Comparison of ENCODE assay signal across 9 cellular contexts in genomic region chr19:47718427-47719046, GRCh38. TPM values are rescaled to one million over a fixed set of nuclear protein-coding genes. Genes with fewer than 3 reads are reported as not detected.
DNase-seq lines count a peak whose midpoint lies in the region; ATAC-seq and TF ChIP-seq lines count a peak whose summit lies in the region.
"Not testable (repeated sequence)": the region's sequence is repeated elsewhere in the genome, so short reads cannot be mapped to it uniquely, and the experiment has no call there.
"Had no signal": no experiment of that assay in that cellular context is flagged by ENCODE, and none has a peak within 500 bp of the region (broad histone marks: within the 10 kb centered on the region; RNA-seq: fewer than 3 reads in every experiment).

No MANE protein-coding gene starts in this region.

- H3K4me3 ChIP-seq in AG04450 (ENCODE audit: low read depth, low read length) (peak overlapping the region; percentile 38), muscle layer of duodenum (ENCODE audit: low read depth in 1 of 2, low read length in 2 of 2) (peak overlapping the region in 1 of 2 donors; percentile 41), skeletal muscle cell (ENCODE audit: low read depth, low read length) (peak overlapping the region; percentile 29), transverse colon (peak overlapping the region in 1 of 4 donors; percentile 11)
- H3K4me3 ChIP-seq in esophagus (ENCODE audit: low read depth in 1 of 2, low read length in 2 of 2); right cardiac atrium (ENCODE audit: low read length): not testable (repeated sequence)

- H3K4me1 ChIP-seq in esophagus (ENCODE audit: control insufficient read depth in 2 of 2, insufficient read depth in 2 of 2, low read length in 1 of 2) (peaks cover 10 to 24% of the 10 kb centered on the region in 2 donors), right cardiac atrium (ENCODE audit: control insufficient read depth, insufficient read depth, low read length) (peaks cover 12% of the 10 kb centered on the region), muscle layer of duodenum (ENCODE audit: control insufficient read depth in 1 of 2, insufficient read depth in 2 of 2, low read length in 2 of 2) (peaks cover 0 to 81% of the 10 kb centered on the region in 2 donors), transverse colon (peaks cover 27 to 62% (median 38%) of the 10 kb centered on the region in 4 donors)

- not testable (repeated sequence) for H3K27me3 ChIP-seq in AG04450 (ENCODE audit: control insufficient read depth, insufficient read depth, low read length); esophagus (ENCODE audit: control insufficient read depth in 1 of 2, insufficient read depth in 2 of 2, low read length in 2 of 2); right cardiac atrium (ENCODE audit: control insufficient read depth, insufficient read depth); muscle layer of duodenum (ENCODE audit: low read depth, low read length)
- peaks cover 14% of the 10 kb centered on the region for H3K27me3 ChIP-seq in transverse colon

- not testable (repeated sequence) for BruUV-seq in MCF 10A (replicated peaks; lab: Mats Ljungman, UMichigan)

- not testable (repeated sequence) for H3K27me3 Mint-ChIP-seq in MCF 10A (ENCODE audit: insufficient read depth, unreplicated experiment)

- intact Hi-C loops in MCF 10A (cut with micrococcal nuclease): loop anchor here (1.0 kb wide), 2 partner anchors 11 to 25 kb away; no protein-coding TSS in a partner anchor
- intact Hi-C loops in right cardiac atrium (cut with DNase I); transverse colon (cut with DNase I; ENCODE audit: low total_unique reads): not testable (repeated sequence)

- H3K27ac ChIP-seq in AG04450 (ENCODE audit: low read depth, low read length): peak overlapping the region; percentile 92
- peak overlapping the region; percentile 99 for H3K27ac ChIP-seq in RWPE1
- H3K27ac ChIP-seq in esophagus (ENCODE audit: low read depth in 2 of 2, low read length in 1 of 2): peak overlapping the region; percentile 92 to 94
- peak overlapping the region; percentile 54 for H3K27ac ChIP-seq in right cardiac atrium (ENCODE audit: low read length)
- H3K27ac ChIP-seq in muscle layer of duodenum (ENCODE audit: low read length): peak overlapping the region; percentile 67
- H3K27ac ChIP-seq in transverse colon: peak overlapping the region; percentile 85 to 94 (median 89)

- peaks cover 48% of the 10 kb centered on the region for H3K4me1 Mint-ChIP-seq in MCF 10A (ENCODE audit: insufficient read depth, unreplicated experiment)

- not testable (repeated sequence) for H3K9me3 ChIP-seq in AG04450 (ENCODE audit: control insufficient read depth, insufficient read depth, low read length); esophagus (ENCODE audit: control insufficient read depth in 2 of 2, insufficient read depth in 1 of 2, low read depth in 1 of 2, low read length in 1 of 2); right cardiac atrium (ENCODE audit: control insufficient read depth, low read length); muscle layer of duodenum (ENCODE audit: control insufficient read depth in 1 of 2, low read length in 2 of 2); transverse colon

- POLR2A ChIA-PET in AG04450 (lab: Yijun Ruan, JAX): interaction anchor here (0.6 to 2.2 kb wide), 14 partner anchors 8 to 1339 kb away, joined by 3 to 62 read pairs (median 6); partner anchors contain the start of gene NOP53
- POLR2A ChIA-PET in RWPE1 (lab: Yijun Ruan, JAX; ENCODE audit: low non-redundant PET): interaction anchor here (0.8 kb wide), 1 partner anchor 22 kb away, joined by 3 read pairs; no protein-coding TSS in a partner anchor
- POLR2A ChIA-PET in MCF 10A (lab: Yijun Ruan, JAX): interaction anchor here (0.7 to 13.6 kb wide), 9 partner anchors 12 to 486 kb away, joined by 3 to 259 read pairs (median 4); partner anchors contain the start of gene NOP53

- TF ChIP-seq EP300 in transverse colon (IDR thresholded peaks at IDR 0.05; ENCODE audit: low read depth): not testable (repeated sequence)

- H3K9me3 Mint-ChIP-seq in MCF 10A (ENCODE audit: unreplicated experiment): not testable (repeated sequence)

- TF ChIP-seq POLR2A in transverse colon (IDR thresholded peaks at IDR 0.05): not testable (repeated sequence)

- H3K36me3 ChIP-seq in esophagus (ENCODE audit: control insufficient read depth in 2 of 2, insufficient read depth in 2 of 2, low read length in 1 of 2): peaks cover 0 to 15% of the 10 kb centered on the region in 2 donors
- H3K36me3 ChIP-seq in muscle layer of duodenum (ENCODE audit: control insufficient read depth in 1 of 2, insufficient read depth in 2 of 2, low read length in 2 of 2): peaks cover 0 to 11% of the 10 kb centered on the region in 2 donors
- H3K36me3 ChIP-seq in transverse colon: not testable (repeated sequence)

- ATAC-seq in right cardiac atrium: not testable (repeated sequence)

- not testable (repeated sequence) for DNase-seq in AG04450 (ENCODE audit: low read depth, low spot score); RWPE1 (ENCODE audit: low spot score); MCF 10A (ENCODE audit: unreplicated experiment); skeletal muscle cell (ENCODE audit: low read depth); transverse colon
- DNase-seq in right cardiac atrium: peak in 1 of 3 donors; percentile 72

- H3K36me3 Mint-ChIP-seq in MCF 10A (ENCODE audit: insufficient read depth, unreplicated experiment): peaks cover 81% of the 10 kb centered on the region

- not testable (repeated sequence) for TF ChIP-seq CTCF in AG04450 (IDR thresholded peaks at IDR 0.05; ENCODE audit: low read depth, low read length); RWPE1 (conservative IDR thresholded peaks at IDR 0.05; ENCODE audit: low read depth); MCF 10A (IDR thresholded peaks at IDR 0.05; ENCODE audit: unreplicated experiment); transverse colon (IDR thresholded peaks at IDR 0.05)

- peak overlapping the region; percentile 77 for H3K27ac Mint-ChIP-seq in MCF 10A (ENCODE audit: low read depth, unreplicated experiment)

- 31 to 56% methylated on average over 10 of the region's 10 CpGs for WGBS in esophagus, 2 donors
- WGBS in right cardiac atrium: 33% methylated on average over 10 of the region's 10 CpGs
- 54 to 70% methylated on average over 2 to 10 of the region's 10 CpGs for WGBS in transverse colon (ENCODE audit: low coverage in 1 of 2), 2 donors

- in situ Hi-C loops in transverse colon (cut with MboI; ENCODE audit: low pct_ligation_motif_present in 1 of 4, low pct_unique_long_range_greater_than_20kb in 1 of 4, low sequenced_read_pairs in 3 of 4): loop anchor here in 3 of 4 donors (25.0 kb wide), 2 partner anchors 406 to 431 kb away; partner anchors contain the start of gene C5AR1 (in 1 of the 3)

- peak overlapping the region; percentile 63 for H3K4me3 Mint-ChIP-seq in MCF 10A (ENCODE audit: unreplicated experiment)

- CTCF ChIA-PET in AG04450 (lab: Charles Lee) (interaction anchor here (0.6 to 1.2 kb wide), 3 partner anchors 9 to 25 kb away, joined by 4 to 8 read pairs (median 5); no protein-coding TSS in a partner anchor), RWPE1 (lab: Yijun Ruan, JAX) (interaction anchor here (0.6 to 1.2 kb wide), 3 partner anchors 25 to 282 kb away, joined by 3 to 5 read pairs (median 3); no protein-coding TSS in a partner anchor), MCF 10A (lab: Yijun Ruan, JAX) (interaction anchor here (0.7 to 1.3 kb wide), 3 partner anchors 11 to 1336 kb away, joined by 3 to 4 read pairs (median 4); no protein-coding TSS in a partner anchor)

RNA-seq across cellular contexts. Expression of gene EHD2, which starts 5.3 kb away (rescaled TPM):
- polyA plus RNA-seq in AG04450 (2011; rRNA removed): 84.0 and 126 TPM in 2 replicates
- polyA minus RNA-seq in AG04450 (2011; rRNA and poly(A)+ RNA removed): 80.7 and 92.5 TPM in 2 replicates
- total RNA-seq in MCF 10A (2022): 88.8 and 104 TPM in 2 replicates
- 10 to 100 TPM; 22.4 to 27.4 TPM for polyA plus RNA-seq in esophagus
- total RNA-seq in right cardiac atrium: 10 to 100 TPM; 32.8 to 61.9 (median 49.1) TPM
- polyA plus RNA-seq in right cardiac atrium: 34.8 TPM
- 10 to 100 TPM; 15.2 to 93.1 (median 25.3) TPM for total RNA-seq in transverse colon
- polyA plus RNA-seq: CD8-positive, alpha-beta memory T cell had no signal

RNA-seq across cellular contexts. Expression of gene NOP53, which starts 26.8 kb away (rescaled TPM):
- polyA plus RNA-seq in AG04450 (2011; rRNA removed) (114 and 123 TPM in 2 replicates), esophagus (100 to 1,000 TPM; 245 to 253 TPM), right cardiac atrium (322 TPM)
- 45.4 and 46.5 TPM in 2 replicates for polyA minus RNA-seq in AG04450 (2011; rRNA and poly(A)+ RNA removed)
- total RNA-seq in MCF 10A (2022) (165 and 211 TPM in 2 replicates), right cardiac atrium (100 to 1,000 TPM; 191 to 248 (median 237) TPM), transverse colon (100 to 1,000 TPM; 239 to 490 (median 364) TPM)

RNA-seq across cellular contexts. Expression of gene SELENOW, which starts 60.0 kb away (rescaled TPM):
- polyA plus RNA-seq in AG04450 (2011; rRNA removed) (177 and 221 TPM in 2 replicates), esophagus (100 to 1,000 TPM; 212 to 257 TPM), right cardiac atrium (1,795 TPM)
- polyA minus RNA-seq in AG04450 (2011; rRNA and poly(A)+ RNA removed): 41.9 and 49.2 TPM in 2 replicates
- total RNA-seq in MCF 10A (2022) (93.5 and 115 TPM in 2 replicates), right cardiac atrium (1,000 to 10,000 TPM in 2 of 4 donors, 100 to 1,000 TPM in 2; 857 to 1,126 (median 1,037) TPM), transverse colon (100 to 1,000 TPM; 474 to 751 (median 653) TPM)
